In genomic region chr3:119702530-119703527, GRCh38 we compare ENCODE assay signal across 8 cellular contexts. TPM values are rescaled to one million over a fixed set of nuclear protein-coding genes. Genes with fewer than 3 reads are reported as not detected.
DNase-seq lines count a peak whose midpoint lies in the region; ATAC-seq, FAIRE-seq and TF ChIP-seq lines count a peak whose summit lies in the region.

CFAP91 (plus strand) TSS chr3:119703022; CDS start chr3:119703099, 77 bp downstream.

- H3K9me1 ChIP-seq in keratinocyte (ENCODE audit: control insufficient read depth, extremely low read depth, insufficient read depth, low read length) = no peaks in the 10 kb centered on the region

- CTCF ChIA-PET in GM10248 (lab: Yijun Ruan, JAX) = interaction anchor here (1.3 kb wide), 1 partner anchor 22 kb away, joined by 3 read pairs; no protein-coding TSS in a partner anchor

- peak; percentile 95 for DNase-seq in GM10248 (ENCODE audit: extremely low spot score)
- peak; percentile 99 for DNase-seq in NCI-H146 (lab: John Stamatoyannopoulos, UW)
- DNase-seq in activated CD4-positive, alpha-beta T cell treated with anti-CD3 and anti-CD28 coated beads for 24 hours (ENCODE audit: low read depth in 2 of 2) = peak; percentile 66 to 78
- peak; percentile 91 for DNase-seq in cerebellar cortex (ENCODE audit: low spot score)
- peak; percentile 54 for DNase-seq in keratinocyte (ENCODE audit: low read depth, low spot score)
- peak; percentile 57 to 83 for DNase-seq in stimulated activated CD4-positive, alpha-beta T cell treated with anti-CD3 and anti-CD28 coated beads, Interleukin-12 subunit alpha, Interleukin-12 subunit beta, amount 100 ng/mL, for 24 hours (ENCODE audit: low read depth in 2 of 2)
- DNase-seq in SHP77 (lab: John Stamatoyannopoulos, UW) = no peak

- H4K20me1 ChIP-seq in keratinocyte (ENCODE audit: control insufficient read depth, extremely low read depth, insufficient read depth, low read length) = no peaks in the 10 kb centered on the region

- H3K4me1 ChIP-seq in keratinocyte (ENCODE audit: control insufficient read depth, extremely low read depth, insufficient read depth, low read length) = peaks cover 6% of the 10 kb centered on the region

- peak within 1 kb of the TSS; percentile 12 to 44 (median 28) for H3K4me3 ChIP-seq in keratinocyte (ENCODE audit: control insufficient read depth in 2 of 3, extremely low read depth in 1 of 3, insufficient read depth in 2 of 3, low read depth in 1 of 3, low read length in 3 of 3)

- no peak for FAIRE-seq in keratinocyte (lab: Jason Lieb, UNC)

- H3K4me2 ChIP-seq in keratinocyte (ENCODE audit: control insufficient read depth, extremely low read depth, insufficient read depth, low read depth, low read length) = peak within 1 kb of the TSS; percentile 57

- no peaks in the 10 kb centered on the region for H3K9me3 ChIP-seq in keratinocyte (ENCODE audit: control insufficient read depth, low read depth, low read length)

- H3K27ac ChIP-seq in keratinocyte (ENCODE audit: control insufficient read depth, insufficient read depth, low read length) = no peak within 1 kb of the TSS

- peak within 1 kb of the TSS; percentile 13 for H3K9ac ChIP-seq in keratinocyte (ENCODE audit: control insufficient read depth, extremely low read depth, insufficient read depth, low read length)

- peaks cover 12% of the 10 kb centered on the region for H3K27me3 ChIP-seq in keratinocyte (ENCODE audit: control insufficient read depth, extremely low read depth, insufficient read depth, low read length)

- H3K36me3 ChIP-seq in keratinocyte (ENCODE audit: control insufficient read depth in 2 of 2, extremely low read depth in 1 of 2, insufficient read depth in 2 of 2, low read length in 2 of 2) = no peaks in the 10 kb centered on the region

- no peaks in the 10 kb centered on the region for H3K79me2 ChIP-seq in keratinocyte (ENCODE audit: control insufficient read depth, insufficient read depth, low read length)

- POLR2A ChIA-PET in GM10248 (lab: Yijun Ruan, JAX) = no interaction called here

- TF ChIP-seq CTCF in GM10248 (IDR thresholded peaks at IDR 0.05; ENCODE audit: control extremely low read depth, extremely low read depth, low read depth, missing control alignments) (no peak), keratinocyte (optimal IDR thresholded peaks at IDR 0.05 in 1 of 3, IDR thresholded peaks at IDR 0.05 in 1 of 3, conservative IDR thresholded peaks at IDR 0.05 in 1 of 3; ENCODE audit: extremely low read depth in 1 of 3, insufficient read depth in 2 of 3, low read length in 3 of 3) (no peak)

- peak within 1 kb of the TSS; percentile 80 for H2AFZ ChIP-seq in keratinocyte (ENCODE audit: control insufficient read depth, low read length)

- dilution Hi-C loops in keratinocyte (cut with MboI; ENCODE audit: extremely low pct_ligation_motif_present, low sequenced_read_pairs) = no loop called here

- peak; percentile 90 for ATAC-seq in HG02588 (IDR thresholded peaks at IDR 0.05; ENCODE audit: unreplicated experiment)

RNA-seq across cellular contexts. Expression of gene CFAP91, which starts in this region (rescaled TPM):
- not detected in 3 replicates for polyA plus RNA-seq in keratinocyte
- not detected for polyA plus RNA-seq in keratinocyte (2011; ENCODE audit: low read depth)
- not detected in 2 replicates for polyA plus RNA-seq in keratinocyte (2011; cell fraction: cytosol; rRNA removed)
- not detected in 2 replicates for polyA plus RNA-seq in keratinocyte (2011; cell fraction: nucleus; rRNA removed)
- not detected in 2 replicates for polyA plus RNA-seq in keratinocyte (2012; ENCODE audit: low replicate concordance)
- not detected in 3 replicates for polyA minus RNA-seq in keratinocyte
- not detected for polyA minus RNA-seq in keratinocyte (2011; cell fraction: cytosol; rRNA and poly(A)+ RNA removed)
- polyA minus RNA-seq in keratinocyte (2011; cell fraction: nucleus; rRNA and poly(A)+ RNA removed) = not detected in 2 replicates

Comparison
In these comparisons a context has a peak if more than half of its experiments do, and no peak if none do; other contexts are left out.
1. Peak in DNase-seq, H3K4me3 ChIP-seq, H3K9ac ChIP-seq and H3K4me2 ChIP-seq in keratinocyte; RNA of the gene not detected or under 1 TPM.
2. DNase-seq: peak in GM10248 (single experiment), NCI-H146 (single experiment), activated CD4-positive, alpha-beta T cell treated with anti-CD3 and anti-CD28 coated beads for 24 hours (2 of 2), cerebellar cortex (single experiment) and stimulated activated CD4-positive, alpha-beta T cell treated with anti-CD3 and anti-CD28 coated beads, Interleukin-12 subunit alpha, Interleukin-12 subunit beta, amount 100 ng/mL, for 24 hours (2 of 2); none in SHP77 (0 of 2).